ENCODE assay signal across 10 cellular contexts in the genomic region with DNA sequence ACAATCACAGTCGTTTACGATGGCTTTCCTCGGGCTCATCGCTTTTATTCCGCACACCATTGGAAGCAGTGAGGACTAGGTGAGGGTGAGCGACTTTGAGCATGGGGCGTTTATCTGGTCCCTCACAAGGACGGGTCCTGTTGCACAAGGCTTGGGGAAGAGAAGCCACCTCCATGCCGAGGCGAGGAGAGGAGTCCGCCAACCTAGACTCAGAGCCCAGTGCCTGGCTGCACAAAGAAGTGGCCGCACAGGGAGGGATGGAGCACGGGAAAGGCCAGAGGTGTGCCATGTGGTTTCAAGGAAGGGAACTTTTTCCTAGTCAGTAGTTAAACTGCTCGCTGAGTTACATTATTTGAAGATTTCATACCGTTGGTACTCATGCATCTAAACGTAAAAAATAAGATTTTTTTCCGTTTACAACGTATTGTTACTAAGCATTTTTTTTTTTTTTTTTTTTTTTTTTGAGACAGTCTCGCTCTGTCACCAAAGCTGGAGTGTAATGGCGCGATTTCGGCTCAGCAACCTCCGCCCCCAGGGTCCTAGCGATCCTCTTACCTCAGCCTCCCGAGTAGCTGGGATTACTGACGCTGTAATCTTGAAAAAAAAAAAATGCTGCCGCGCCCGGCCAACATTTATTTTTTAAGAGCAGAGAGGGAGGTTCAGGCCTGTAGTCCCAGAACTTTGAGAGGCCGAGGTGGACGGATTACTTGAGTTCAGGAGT. TPM values are rescaled to one million over a fixed set of nuclear protein-coding genes. Genes with fewer than 3 reads are reported as not detected.
A peak's percentile ranks its signal among the peaks of the same experiment; 100 is the strongest.
DNase-seq lines count a peak whose midpoint lies in the region; ATAC-seq and TF ChIP-seq lines count a peak whose summit lies in the region.
"Had no signal": no experiment of that assay in that cellular context is flagged by ENCODE, and none has a peak within 500 bp of the region (broad histone marks: within the 10 kb centered on the region; RNA-seq: fewer than 3 reads in every experiment).

No MANE protein-coding gene starts in this region.

- CTCF ChIA-PET in WTC11 (lab: Charles Lee): interaction anchor here (0.9 to 1.5 kb wide), 3 partner anchors 8 to 202 kb away, joined by 3 to 5 read pairs (median 4); no protein-coding TSS in a partner anchor

- H3K4me3 ChIP-seq in iPS-15b (ENCODE audit: low read depth, low read length) (peak overlapping the region; percentile 78), skin epidermis (peak overlapping the region in 4 of 7 experiments; percentile 46 to 59 (median 52)), lower leg skin (ENCODE audit: low read depth, poor library complexity, severe bottlenecking) (no peak overlapping the region)

- TF ChIP-seq POLR2A in lower leg skin (IDR thresholded peaks at IDR 0.05): no peak

- no peak for TF ChIP-seq CTCF in WTC11 (IDR thresholded peaks at IDR 0.05)
- no peak for TF ChIP-seq CTCF in lower leg skin (IDR thresholded peaks at IDR 0.05)

- no peaks in the 10 kb centered on the region for H3K36me3 ChIP-seq in iPS-15b (ENCODE audit: control insufficient read depth, insufficient read depth, low read length)

- ATAC-seq in activated T-cell treated with anti-CD3 and anti-CD28 coated beads, Interleukin-2, amount 50 U/mL, for 72 hours (replicated peaks in 1 of 2): peak in 1 of 2 donors; percentile 27
- peak; percentile 32 for ATAC-seq in WTC11

- no peaks in the 10 kb centered on the region for H3K9me3 ChIP-seq in iPS-15b (ENCODE audit: control insufficient read depth, insufficient read depth, low read length)

- POLR2A ChIA-PET in WTC11 (lab: Charles Lee): interaction anchor here (0.6 to 0.7 kb wide), 3 partner anchors 95 to 481 kb away, joined by 3 to 6 read pairs (median 3); no protein-coding TSS in a partner anchor

- H3K27me3 ChIP-seq in iPS-15b (ENCODE audit: control insufficient read depth, insufficient read depth, low read length): peaks cover 40% of the 10 kb centered on the region

- DNase-seq in activated T-cell treated with anti-CD3 and anti-CD28 coated beads, Interleukin-2, amount 50 U/mL, for 72 hours: no peak
- DNase-seq in activated T-cell treated with anti-CD3 and anti-CD28 coated beads, Interleukin-2, amount 50 U/mL, for 1 hour: no peak
- DNase-seq in WTC11 (ENCODE audit: low spot score) (peak; percentile 57), GM03348 (ENCODE audit: low spot score) (no peak), pons (ENCODE audit: low spot score) (no peak), lower leg skin (ENCODE audit: low spot score in 2 of 2) (no peak)
- DNase-seq: effector CD8-positive, alpha-beta T cell; NCI-H510A treated with DMSO at 0.1 percent for 48 hours had no signal

- H3K27me3 Mint-ChIP-seq in activated T-cell treated with anti-CD3 and anti-CD28 coated beads, Interleukin-2, amount 50 U/mL, for 72 hours (ENCODE audit: low read depth): peaks cover 75% of the 10 kb centered on the region
- peaks cover 38% of the 10 kb centered on the region for H3K27me3 Mint-ChIP-seq in WTC11 (ENCODE audit: low read depth)

- H3K4me1 ChIP-seq in iPS-15b (ENCODE audit: control insufficient read depth, insufficient read depth, low read length): peaks cover 7% of the 10 kb centered on the region

- peaks cover 20% of the 10 kb centered on the region for H3K4me1 Mint-ChIP-seq in activated T-cell treated with anti-CD3 and anti-CD28 coated beads, Interleukin-2, amount 50 U/mL, for 72 hours (ENCODE audit: low read depth)
- H3K4me1 Mint-ChIP-seq in WTC11: peaks cover 38% of the 10 kb centered on the region

- H3K9ac ChIP-seq in iPS-15b (ENCODE audit: low read depth, low read length): no peak overlapping the region

- intact Hi-C loops in lower leg skin (cut with DNase I; ENCODE audit: low total_unique reads): loop anchor here (10.0 kb wide), 1 partner anchor 894 kb away; no protein-coding TSS in a partner anchor

- peak overlapping the region in 14 of 21 experiments; percentile 8 to 99 (median 92) for H3K27ac ChIP-seq in skin epidermis

- no peaks in the 10 kb centered on the region for H3K9me3 Mint-ChIP-seq in activated T-cell treated with anti-CD3 and anti-CD28 coated beads, Interleukin-2, amount 50 U/mL, for 72 hours
- no peaks in the 10 kb centered on the region for H3K9me3 Mint-ChIP-seq in WTC11

- no peak overlapping the region for H3K27ac Mint-ChIP-seq in activated T-cell treated with anti-CD3 and anti-CD28 coated beads, Interleukin-2, amount 50 U/mL, for 72 hours
- H3K27ac Mint-ChIP-seq in WTC11: peak overlapping the region; percentile 61

- WGBS in lower leg skin, 2 donors: 48 to 59% methylated on average over 31 of the region's 31 CpGs

- H3K36me3 Mint-ChIP-seq in activated T-cell treated with anti-CD3 and anti-CD28 coated beads, Interleukin-2, amount 50 U/mL, for 72 hours (ENCODE audit: insufficient read depth in 2 of 2): peaks cover 7 to 8% of the 10 kb centered on the region in 2 donors
- H3K36me3 Mint-ChIP-seq in WTC11: no peaks in the 10 kb centered on the region

- H3K4me3 Mint-ChIP-seq in activated T-cell treated with anti-CD3 and anti-CD28 coated beads, Interleukin-2, amount 50 U/mL, for 72 hours: peak overlapping the region; percentile 90 to 92
- peak overlapping the region; percentile 95 for H3K4me3 Mint-ChIP-seq in WTC11

TF ChIP-seq in WTC11, 78 proteins besides CTCF, POLR2A, EP300 and RAD21:
- TF ChIP-seq GRHL2 (CRISPR knock-in tag; IDR thresholded peaks at IDR 0.05; ENCODE audit: insufficient replicate concordance, severe bottlenecking): no peak
- no peak for TF ChIP-seq ZNF263 (CRISPR knock-in tag; IDR thresholded peaks at IDR 0.05; ENCODE audit: low read depth)
- 0 out of 2 replicates have a peak, but pooled peaks have one; percentile 36 for TF ChIP-seq TEAD1 (CRISPR knock-in tag; IDR thresholded peaks at IDR 0.05)
- TF ChIP-seq MAX (CRISPR knock-in tag; IDR thresholded peaks at IDR 0.05): peak; percentile 76; the same call in 1 of the 2 replicates
- no peak for TF ChIP-seq ATF1 (CRISPR knock-in tag; IDR thresholded peaks at IDR 0.05)
- no peak for TF ChIP-seq RELA (CRISPR knock-in tag; IDR thresholded peaks at IDR 0.05; ENCODE audit: borderline replicate concordance)
- TF ChIP-seq OVOL2 (CRISPR knock-in tag; IDR thresholded peaks at IDR 0.05; ENCODE audit: borderline replicate concordance): no peak
- TF ChIP-seq, protein P1, sequence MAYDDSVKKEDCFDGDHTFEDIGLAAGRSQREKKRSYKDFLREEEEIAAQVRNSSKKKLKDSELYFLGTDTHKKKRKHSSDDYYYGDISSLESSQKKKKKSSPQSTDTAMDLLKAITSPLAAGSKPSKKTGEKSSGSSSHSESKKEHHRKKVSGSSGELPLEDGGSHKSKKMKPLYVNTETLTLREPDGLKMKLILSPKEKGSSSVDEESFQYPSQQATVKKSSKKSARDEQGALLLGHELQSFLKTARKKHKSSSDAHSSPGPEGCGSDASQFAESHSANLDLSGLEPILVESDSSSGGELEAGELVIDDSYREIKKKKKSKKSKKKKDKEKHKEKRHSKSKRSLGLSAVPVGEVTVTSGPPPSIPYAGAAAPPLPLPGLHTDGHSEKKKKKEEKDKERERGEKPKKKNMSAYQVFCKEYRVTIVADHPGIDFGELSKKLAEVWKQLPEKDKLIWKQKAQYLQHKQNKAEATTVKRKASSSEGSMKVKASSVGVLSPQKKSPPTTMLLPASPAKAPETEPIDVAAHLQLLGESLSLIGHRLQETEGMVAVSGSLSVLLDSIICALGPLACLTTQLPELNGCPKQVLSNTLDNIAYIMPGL (CRISPR knock-in tag; IDR thresholded peaks at IDR 0.05): no peak
- TF ChIP-seq NFATC4 (CRISPR knock-in tag; IDR thresholded peaks at IDR 0.05): no peak
TF ChIP-seq in WTC11: peak in this region for 2.

RNA-seq across cellular contexts. Expression of gene CYP27C1, which starts 0.9 kb away (rescaled TPM):
- not detected for total RNA-seq in activated T-cell treated with anti-CD3 and anti-CD28 coated beads, Interleukin-2, amount 50 U/mL, for 72 hours
- total RNA-seq in WTC11 (2021) (2.1 to 2.9 TPM (median 2.4 TPM) in 3 replicates), lower leg skin (1 to 10 TPM; 2.4 to 3.5 (median 2.7) TPM)
